9 cellular contexts compared by ENCODE assay signal in genomic region chr6:11854418-11855165, GRCh38.
DNase-seq lines count a peak whose midpoint lies in the region; ATAC-seq lines count a peak whose summit lies in the region.
"Had no signal": no experiment of that assay in that cellular context is flagged by ENCODE, and none has a peak within 500 bp of the region (broad histone marks: within the 10 kb centered on the region; RNA-seq: fewer than 3 reads in every experiment).

No MANE protein-coding gene starts in this region.

- in situ Hi-C loops in ACHN (cut with HindIII; ENCODE audit: low pct_ligation_motif_present, low pct_unique_long_range_greater_than_20kb, low sequenced_read_pairs) (no loop called here), KBM-7 (cut with MboI; ENCODE audit: low pct_unique_long_range_greater_than_20kb, low sequenced_read_pairs) (no loop called here)

- intact Hi-C loops in activated T-helper 2 cell treated with anti-CD3 and anti-CD28 coated beads, Interferon-gamma antibody, Interleukin-2, Interleukin-4, amounts not matched to agents 10 μg/mL and 5 μg/mL and 100 μg/mL, durations not matched to agents 14 hours and 24 hours and 36 hours (cut with micrococcal nuclease): no loop called here

- H3K4me1 Mint-ChIP-seq in activated T-helper 2 cell treated with anti-CD3 and anti-CD28 coated beads, Interferon-gamma antibody, Interleukin-2, Interleukin-4, amounts not matched to agents 10 μg/mL and 5 μg/mL and 100 μg/mL, durations not matched to agents 14 hours and 24 hours and 36 hours (ENCODE audit: low read depth): no peaks in the 10 kb centered on the region

- peaks cover 9% of the 10 kb centered on the region for H3K27me3 Mint-ChIP-seq in activated T-helper 2 cell treated with anti-CD3 and anti-CD28 coated beads, Interferon-gamma antibody, Interleukin-2, Interleukin-4, amounts not matched to agents 10 μg/mL and 5 μg/mL and 100 μg/mL, durations not matched to agents 14 hours and 24 hours and 36 hours (ENCODE audit: low read depth)

- peak; percentile 46 for ATAC-seq in GM18861 (IDR thresholded peaks at IDR 0.05; ENCODE audit: unreplicated experiment)

- H3K36me3 Mint-ChIP-seq in activated T-helper 2 cell treated with anti-CD3 and anti-CD28 coated beads, Interferon-gamma antibody, Interleukin-2, Interleukin-4, amounts not matched to agents 10 μg/mL and 5 μg/mL and 100 μg/mL, durations not matched to agents 14 hours and 24 hours and 36 hours (ENCODE audit: low read depth): no peaks in the 10 kb centered on the region

- H3K27ac Mint-ChIP-seq in activated T-helper 2 cell treated with anti-CD3 and anti-CD28 coated beads, Interferon-gamma antibody, Interleukin-2, Interleukin-4, amounts not matched to agents 10 μg/mL and 5 μg/mL and 100 μg/mL, durations not matched to agents 14 hours and 24 hours and 36 hours: no peak overlapping the region

- H3K9me3 Mint-ChIP-seq in activated T-helper 2 cell treated with anti-CD3 and anti-CD28 coated beads, Interferon-gamma antibody, Interleukin-2, Interleukin-4, amounts not matched to agents 10 μg/mL and 5 μg/mL and 100 μg/mL, durations not matched to agents 14 hours and 24 hours and 36 hours: no peaks in the 10 kb centered on the region

- peak; percentile 44 for DNase-seq in ACHN
- DNase-seq in RKO (ENCODE audit: low spot score): peak; percentile 21
- peak; percentile 61 for DNase-seq in glomerular visceral epithelial cell (ENCODE audit: extremely low spot score)
- no peak for DNase-seq in T1000 (lab: John Stamatoyannopoulos, UW)
- no peak for DNase-seq in GOT3 (lab: John Stamatoyannopoulos, UW)
- DNase-seq in activated T-helper 2 cell treated with anti-CD3 and anti-CD28 coated beads, Interferon-gamma antibody, Interleukin-2, Interleukin-4, amounts not matched to agents 10 μg/mL and 5 μg/mL and 100 μg/mL, durations not matched to agents 14 hours and 24 hours and 36 hours (ENCODE audit: low spot score): no peak
- DNase-seq in KBM-7: no peak
- DNase-seq: NCI-H1417 treated with DMSO at 0.1 percent for 48 hours had no signal

- no peak overlapping the region for H3K4me3 Mint-ChIP-seq in activated T-helper 2 cell treated with anti-CD3 and anti-CD28 coated beads, Interferon-gamma antibody, Interleukin-2, Interleukin-4, amounts not matched to agents 10 μg/mL and 5 μg/mL and 100 μg/mL, durations not matched to agents 14 hours and 24 hours and 36 hours (ENCODE audit: low read depth)

Comparison
In these comparisons a context has a peak if more than half of its experiments do, and no peak if none do; other contexts are left out.
1. DNase-seq: peak in ACHN (single experiment), RKO (single experiment) and glomerular visceral epithelial cell (single experiment); none in T1000 (single experiment), GOT3 (single experiment), activated T-helper 2 cell treated with anti-CD3 and anti-CD28 coated beads, Interferon-gamma antibody, Interleukin-2, Interleukin-4, amounts not matched to agents 10 μg/mL and 5 μg/mL and 100 μg/mL, durations not matched to agents 14 hours and 24 hours and 36 hours (single experiment) and KBM-7 (single experiment).